ENCODE assay signal across 22 cellular contexts in genomic region chr10:129966370-129966769, GRCh38. TPM values are rescaled to one million over a fixed set of nuclear protein-coding genes. Genes with fewer than 3 reads are reported as not detected.
A peak's percentile ranks its signal among the peaks of the same experiment; 100 is the strongest.
DNase-seq lines count a peak whose midpoint lies in the region; FAIRE-seq and TF ChIP-seq lines count a peak whose summit lies in the region.
"Had no signal": no experiment of that assay in that cellular context is flagged by ENCODE, and none has a peak within 500 bp of the region (broad histone marks: within the 10 kb centered on the region; RNA-seq: fewer than 3 reads in every experiment).

No MANE protein-coding gene starts in this region.

- H3K9me3 ChIP-seq in endothelial cell of umbilical vein (replicated peaks; ENCODE audit: control insufficient read depth, insufficient read depth, low read length), result no peaks in the 10 kb centered on the region
- H3K9me3 ChIP-seq: thoracic aorta had no signal

- no TSS peak for BruUV-seq in endothelial cell of umbilical vein (replicated peaks; lab: Mats Ljungman, UMichigan)

- peaks cover 7% of the 10 kb centered on the region for H3K36me3 Mint-ChIP-seq in activated naive CD4-positive, alpha-beta T cell treated with anti-CD3 and anti-CD28 coated beads, Interleukin-2, amount 10 ng/mL, durations not matched to agents 7 days and 5 days
- H3K36me3 Mint-ChIP-seq in neural crest cell (ENCODE audit: low read depth) (peaks cover 4% of the 10 kb centered on the region), type B pancreatic cell (peaks cover 4% of the 10 kb centered on the region)

- TF ChIP-seq CTCF in endothelial cell of umbilical vein (IDR thresholded peaks at IDR 0.05; ENCODE audit: extremely low read depth in 1 of 2, insufficient read depth in 1 of 2, low read depth in 1 of 2, low read length in 2 of 2) (no peak), neural crest cell (conservative IDR thresholded peaks at IDR 0.05) (no peak), type B pancreatic cell (conservative IDR thresholded peaks at IDR 0.05) (no peak)

- no peak for TF ChIP-seq POLR2A in endothelial cell of umbilical vein (IDR thresholded peaks at IDR 0.05; ENCODE audit: low read depth, low read length)

- H3K4me2 ChIP-seq in endothelial cell of umbilical vein (ENCODE audit: insufficient read depth, low read length), result no peak overlapping the region

- peaks cover 71 to 87% of the 10 kb centered on the region in 2 experiments for H3K27me3 ChIP-seq in endothelial cell of umbilical vein (ENCODE audit: control insufficient read depth in 2 of 2, insufficient read depth in 2 of 2, low read length in 2 of 2)

- dilution Hi-C loops in endothelial cell of umbilical vein (cut with MboI; ENCODE audit: extremely low pct_ligation_motif_present, low sequenced_read_pairs), result no loop called here

- H3K9me1 ChIP-seq in endothelial cell of umbilical vein (replicated peaks; ENCODE audit: control insufficient read depth, extremely low read depth, insufficient read depth, low read length), result no peaks in the 10 kb centered on the region

- H3K9ac ChIP-seq in endothelial cell of umbilical vein (replicated peaks; ENCODE audit: extremely low read depth, insufficient read depth, low read length), result no peak overlapping the region

- H3K4me3 Mint-ChIP-seq in activated naive CD4-positive, alpha-beta T cell treated with anti-CD3 and anti-CD28 coated beads, Interleukin-2, amount 10 ng/mL, durations not matched to agents 7 days and 5 days, result no peak overlapping the region
- H3K4me3 Mint-ChIP-seq in neural crest cell (peak overlapping the region; percentile 80), type B pancreatic cell (peak overlapping the region; percentile 76)
- H3K4me3 Mint-ChIP-seq: natural killer cell had no signal

- H3K36me3 ChIP-seq in endothelial cell of umbilical vein (ENCODE audit: control insufficient read depth in 2 of 2, extremely low read depth in 1 of 2, insufficient read depth in 2 of 2, low read length in 2 of 2), result no peaks in the 10 kb centered on the region
- H3K36me3 ChIP-seq: thoracic aorta had no signal

- intact Hi-C loops in endothelial cell of umbilical vein (cut with micrococcal nuclease), result no loop called here

- no peak overlapping the region for H2AFZ ChIP-seq in endothelial cell of umbilical vein (ENCODE audit: low read depth, low read length)

- no peaks in the 10 kb centered on the region for H3K79me2 ChIP-seq in endothelial cell of umbilical vein (ENCODE audit: control insufficient read depth, insufficient read depth, low read length)

- no peak overlapping the region for H3K4me3 ChIP-seq in endothelial cell of umbilical vein (replicated peaks in 1 of 3; ENCODE audit: insufficient read depth in 1 of 3, low read depth in 1 of 3, low read length in 3 of 3)
- H3K4me3 ChIP-seq: thoracic aorta had no signal

- H4K20me1 ChIP-seq in endothelial cell of umbilical vein (replicated peaks; ENCODE audit: control insufficient read depth, extremely low read depth, insufficient read depth, low read length), result no peaks in the 10 kb centered on the region

- CTCF ChIA-PET in activated naive CD4-positive, alpha-beta T cell treated with anti-CD3 and anti-CD28 coated beads, Interleukin-2, amount 10 ng/mL, durations not matched to agents 7 days and 5 days (lab: Charles Lee), result interaction anchor here (0.9 kb wide), 1 partner anchor 10 kb away, joined by 3 read pairs; no protein-coding TSS in a partner anchor
- CTCF ChIA-PET in endothelial cell of umbilical vein (lab: Charles Lee), result interaction anchor here (0.9 to 1.5 kb wide), 2 partner anchors 935 to 1754 kb away, joined by 3 read pairs; no protein-coding TSS in a partner anchor

- H3K27ac ChIP-seq in endothelial cell of umbilical vein (ENCODE audit: insufficient read depth, low read depth, low read length), result no peak overlapping the region
- H3K27ac ChIP-seq: thoracic aorta had no signal

- H3K4me1 Mint-ChIP-seq in activated naive CD4-positive, alpha-beta T cell treated with anti-CD3 and anti-CD28 coated beads, Interleukin-2, amount 10 ng/mL, durations not matched to agents 7 days and 5 days, result peaks cover 21% of the 10 kb centered on the region
- H3K4me1 Mint-ChIP-seq in neural crest cell, result peaks cover 37% of the 10 kb centered on the region
- peaks cover 34% of the 10 kb centered on the region for H3K4me1 Mint-ChIP-seq in type B pancreatic cell (ENCODE audit: unreplicated experiment)

- DNase-seq in activated naive CD4-positive, alpha-beta T cell treated with anti-CD3 and anti-CD28 coated beads, Interleukin-2, amount 10 ng/mL, durations not matched to agents 7 days and 5 days, result no peak
- DNase-seq in activated naive CD4-positive, alpha-beta T cell treated with anti-CD3 and anti-CD28 coated beads, Interleukin-2, amount 50 U/mL, for 16 hours, result no peak
- DNase-seq in endothelial cell of umbilical vein (ENCODE audit: low read depth, low spot score) (no peak), neural crest cell (ENCODE audit: low read depth, low spot score) (no peak), type B pancreatic cell (ENCODE audit: extremely low spot score, unreplicated experiment) (no peak), SK-N-DZ (ENCODE audit: low spot score) (no peak), HuH-7 (ENCODE audit: low spot score) (no peak)
- no peak for DNase-seq in stimulated activated CD4-positive, alpha-beta T cell treated with anti-CD3 and anti-CD28 coated beads, Interleukin-15, amount 100 ng/mL, for 24 hours
- DNase-seq: activated CD4-positive, alpha-beta T cell treated with anti-CD3 and anti-CD28 coated beads for 1 hour; activated CD8-positive, alpha-beta memory T cell treated with anti-CD3 and anti-CD28 coated beads, Interleukin-2, amount 50 U/mL, for 48 hours; activated naive CD4-positive, alpha-beta T cell treated with Interleukin-2 at 50 U/mL for 16 hours; effector memory CD4-positive, alpha-beta T cell; kidney; mammary epithelial cell; natural killer cell; NCI-H1436 treated with DMSO at 0.1 percent for 48 hours; NCI-H345; NK-92 treated with Interleukin-12 subunit alpha and Interleukin-12 subunit beta, amount 100 ng/mL, for 24 hours had no signal

- peaks cover 9% of the 10 kb centered on the region for H3K4me1 ChIP-seq in endothelial cell of umbilical vein (ENCODE audit: control insufficient read depth, extremely low read depth, insufficient read depth, low read length)

- peak overlapping the region; percentile 70 for H3K27ac Mint-ChIP-seq in activated naive CD4-positive, alpha-beta T cell treated with anti-CD3 and anti-CD28 coated beads, Interleukin-2, amount 10 ng/mL, durations not matched to agents 7 days and 5 days
- H3K27ac Mint-ChIP-seq in neural crest cell (ENCODE audit: unreplicated experiment) (no peak overlapping the region), type B pancreatic cell (no peak overlapping the region)
- H3K27ac Mint-ChIP-seq: natural killer cell had no signal

- no peak for FAIRE-seq in endothelial cell of umbilical vein (lab: Jason Lieb, UNC)
- FAIRE-seq: GM12891, kidney had no signal

- peaks cover 95% of the 10 kb centered on the region for H3K27me3 Mint-ChIP-seq in activated naive CD4-positive, alpha-beta T cell treated with anti-CD3 and anti-CD28 coated beads, Interleukin-2, amount 10 ng/mL, durations not matched to agents 7 days and 5 days
- peaks cover 88% of the 10 kb centered on the region for H3K27me3 Mint-ChIP-seq in neural crest cell (ENCODE audit: low read depth)
- H3K27me3 Mint-ChIP-seq in type B pancreatic cell, result peaks cover 75% of the 10 kb centered on the region

- H3K9me3 Mint-ChIP-seq in activated naive CD4-positive, alpha-beta T cell treated with anti-CD3 and anti-CD28 coated beads, Interleukin-2, amount 10 ng/mL, durations not matched to agents 7 days and 5 days, result no peaks in the 10 kb centered on the region
- H3K9me3 Mint-ChIP-seq in neural crest cell, result no peaks in the 10 kb centered on the region
- H3K9me3 Mint-ChIP-seq in type B pancreatic cell, result no peaks in the 10 kb centered on the region
- H3K9me3 Mint-ChIP-seq: natural killer cell had no signal

- POLR2A ChIA-PET in endothelial cell of umbilical vein (lab: Charles Lee), result no interaction called here

TF ChIP-seq in endothelial cell of umbilical vein, 7 proteins besides CTCF, POLR2A, EP300 and RAD21:
- TF ChIP-seq EZH2 (IDR thresholded peaks at IDR 0.05; ENCODE audit: borderline replicate concordance, low read depth, low read length, severe bottlenecking) (peak; percentile 9), JUN (IDR thresholded peaks at IDR 0.05; ENCODE audit: borderline replicate concordance, insufficient read depth, insufficient read length, low read depth) (no peak)
TF ChIP-seq in endothelial cell of umbilical vein: peak in this region for 1.

RNA-seq across cellular contexts. Expression of gene EBF3, which starts 2.3 kb away (rescaled TPM):
- total RNA-seq in endothelial cell of umbilical vein (2.0 and 2.7 TPM in 2 replicates), neural crest cell (11.2 and 11.6 TPM in 2 replicates), type B pancreatic cell (ENCODE audit: low replicate concordance) (0.81 and 26.1 TPM in 2 replicates)
- 0.75 and 0.92 TPM in 2 replicates for polyA plus RNA-seq in endothelial cell of umbilical vein
- 0.70 and 0.90 TPM in 2 replicates for polyA plus RNA-seq in endothelial cell of umbilical vein (2011; cell fraction: cytosol; rRNA removed)
- 2.0 and 2.1 TPM in 2 replicates for polyA plus RNA-seq in endothelial cell of umbilical vein (2011; cell fraction: nucleus; rRNA removed)
- polyA plus RNA-seq in endothelial cell of umbilical vein (2012), result 3.2 and 4.3 TPM in 2 replicates
- polyA minus RNA-seq in endothelial cell of umbilical vein, result 1.2 and 1.7 TPM in 2 replicates
- polyA minus RNA-seq in endothelial cell of umbilical vein (2011; cell fraction: cytosol; rRNA and poly(A)+ RNA removed), result not detected
- 1.6 and 1.9 TPM in 2 replicates for polyA minus RNA-seq in endothelial cell of umbilical vein (2011; cell fraction: nucleus; rRNA and poly(A)+ RNA removed)
- polyA plus RNA-seq in SK-N-DZ (2014; cell fraction: cytosol; rRNA removed), result 16.3 and 17.2 TPM in 2 replicates
- polyA plus RNA-seq in SK-N-DZ (2014; cell fraction: nucleus; rRNA removed), result 18.2 and 24.6 TPM in 2 replicates
- total RNA-seq: chondrocyte, MCF 10A, natural killer cell had no signal
- polyA plus RNA-seq: mammary epithelial cell had no signal
